1 cellular context compared by ENCODE assay signal in genomic region chr11:86069408-86070086, GRCh38.
A peak's percentile ranks its signal among the peaks of the same experiment; 100 is the strongest.
TF ChIP-seq lines count a peak whose summit lies in the region.

No MANE protein-coding gene starts in this region.

TF ChIP-seq in K562, 482 proteins besides CTCF, POLR2A, EP300 and RAD21 (continued from another document):
- TF ChIP-seq PRDM10 (IDR thresholded peaks at IDR 0.05; ENCODE audit: partially characterized antibody) (peak; percentile 97), MTA1 (IDR thresholded peaks at IDR 0.05; ENCODE audit: borderline replicate concordance) (peak; percentile 60; the same call in 1 of the 2 replicates), KDM2B (CRISPR knock-in tag; IDR thresholded peaks at IDR 0.05) (no peak), ZBTB34 (CRISPR knock-in tag; IDR thresholded peaks at IDR 0.05) (no peak), RNF219 (CRISPR knock-in tag; IDR thresholded peaks at IDR 0.05) (no peak), ELF1 (tag; IDR thresholded peaks at IDR 0.05) (peak; percentile 5; the same call in 1 of the 2 replicates), PML (IDR thresholded peaks at IDR 0.05; ENCODE audit: low read length) (peak; percentile 19; the same call in 1 of the 2 replicates), CREB1 (IDR thresholded peaks at IDR 0.05) (peak; percentile 56), CREB1 (CRISPR knock-in tag; IDR thresholded peaks at IDR 0.05) (no peak), FOXJ3 (CRISPR knock-in tag; IDR thresholded peaks at IDR 0.05) (no peak), KAT8 (IDR thresholded peaks at IDR 0.05; ENCODE audit: low read depth) (no peak), HNRNPK (IDR thresholded peaks at IDR 0.05; ENCODE audit: low read depth, low read length, poor library complexity, severe bottlenecking) (no peak), ZSCAN32 (CRISPR knock-in tag; IDR thresholded peaks at IDR 0.05) (no peak), SFPQ (IDR thresholded peaks at IDR 0.05; ENCODE audit: low read depth, low read length) (no peak), BDP1 (IDR thresholded peaks at IDR 0.05; ENCODE audit: insufficient read depth, insufficient read length) (no peak), SMARCA5 (IDR thresholded peaks at IDR 0.05) (no peak), AFF4 (CRISPR knock-in tag; IDR thresholded peaks at IDR 0.05) (peak; percentile 65; the same call in 1 of the 2 replicates), ERF (CRISPR knock-in tag; IDR thresholded peaks at IDR 0.05) (no peak), ZNF507 (tag; conservative IDR thresholded peaks at IDR 0.05) (no peak), GABPA (tag; conservative IDR thresholded peaks at IDR 0.05; ENCODE audit: low read depth) (peak; percentile 79), BRD4 (IDR thresholded peaks at IDR 0.05) (peak; percentile 55; the same call in 1 of the 2 replicates), FOS (IDR thresholded peaks at IDR 0.05; ENCODE audit: extremely low read depth, insufficient read length) (no peak), ZNF512 (tag; IDR thresholded peaks at IDR 0.05) (no peak), ZFP36 (IDR thresholded peaks at IDR 0.05; ENCODE audit: low read depth, low read length, partially characterized antibody) (peak; percentile 63), JUN (IDR thresholded peaks at IDR 0.05; ENCODE audit: borderline replicate concordance, low read depth, low read length) (peak; percentile 76), JUN (CRISPR knock-in tag; IDR thresholded peaks at IDR 0.05; ENCODE audit: borderline replicate concordance) (no peak), FOXA3 (CRISPR knock-in tag; conservative IDR thresholded peaks at IDR 0.05 in 1 of 2, IDR thresholded peaks at IDR 0.05 in 1 of 2) (peak; percentile 73 to 93), GATA2 (CRISPR knock-in tag; IDR thresholded peaks at IDR 0.05) (peak; percentile 27; the same call in 1 of the 2 replicates), ZNF3 (CRISPR knock-in tag; IDR thresholded peaks at IDR 0.05) (no peak), CBX2 (IDR thresholded peaks at IDR 0.05; ENCODE audit: insufficient read depth, low read length, poor library complexity, severe bottlenecking) (no peak), ZBED1 (IDR thresholded peaks at IDR 0.05) (no peak), EHMT2 (IDR thresholded peaks at IDR 0.05) (peak; percentile 33; the same call in 1 of the 2 replicates), E2F1 (CRISPR knock-in tag; IDR thresholded peaks at IDR 0.05) (0 out of 2 replicates have a peak, but pooled peaks have one; percentile 10), ZBTB2 (IDR thresholded peaks at IDR 0.05) (no peak), NR4A1 (CRISPR knock-in tag; IDR thresholded peaks at IDR 0.05) (no peak), NR4A1 (tag; IDR thresholded peaks at IDR 0.05) (peak; percentile 77; the same call in 1 of the 2 replicates), ZNF655 (CRISPR knock-in tag; IDR thresholded peaks at IDR 0.05) (no peak), PURB (CRISPR knock-in tag; IDR thresholded peaks at IDR 0.05; ENCODE audit: low read depth) (no peak), ELK1 (CRISPR knock-in tag; IDR thresholded peaks at IDR 0.05) (no peak), TCF7 (IDR thresholded peaks at IDR 0.05; ENCODE audit: borderline replicate concordance) (no peak)
